ENCODE assay signal across 20 cellular contexts in genomic region chr3:36678216-36679013, GRCh38.
A peak's percentile ranks its signal among the peaks of the same experiment; 100 is the strongest.
DNase-seq lines count a peak whose midpoint lies in the region; ATAC-seq and TF ChIP-seq lines count a peak whose summit lies in the region.
"Had no signal": no experiment of that assay in that cellular context is flagged by ENCODE, and none has a peak within 500 bp of the region (broad histone marks: within the 10 kb centered on the region; RNA-seq: fewer than 3 reads in every experiment).

No MANE protein-coding gene starts in this region.

- H3K27ac Mint-ChIP-seq in CD8-positive, alpha-beta T cell, result no peak overlapping the region
- no peak overlapping the region for H3K27ac Mint-ChIP-seq in GM23338
- H3K27ac Mint-ChIP-seq: activated CD4-positive, alpha-beta T cell treated with anti-CD3 and anti-CD28 coated beads, Interleukin-2, amount 10 ng/mL, durations not matched to agents 7 days and 5 days; activated naive CD4-positive, alpha-beta T cell treated with anti-CD3 and anti-CD28 coated beads, Interleukin-2, amount 10 ng/mL, durations not matched to agents 7 days and 5 days; brain had no signal

- intact Hi-C loops in PC-3 (cut with micrococcal nuclease), result loop anchor here (1.0 to 2.0 kb wide), 2 partner anchors 22 to 30 kb away; no protein-coding TSS in a partner anchor
- intact Hi-C loops in CD8-positive, alpha-beta T cell (cut with DNase I, micrococcal nuclease), result no loop called here

- H3K36me3 ChIP-seq in PC-3 (ENCODE audit: low read depth, low read length) (peaks cover 6% of the 10 kb centered on the region; the same call in 1 of the 2 replicates), osteoblast (ENCODE audit: insufficient read depth, low read length) (no peaks in the 10 kb centered on the region), GM23338 (ENCODE audit: insufficient read depth) (no peaks in the 10 kb centered on the region)
- H3K36me3 ChIP-seq in CD8-positive, alpha-beta T cell (ENCODE audit: insufficient read depth, low read length), result no peaks in the 10 kb centered on the region
- H3K36me3 ChIP-seq: esophagus squamous epithelium, MG63, thoracic aorta had no signal

- H3K79me2 ChIP-seq in PC-3 (ENCODE audit: low read length), result no peaks in the 10 kb centered on the region
- no peaks in the 10 kb centered on the region for H3K79me2 ChIP-seq in osteoblast (ENCODE audit: insufficient read depth, low read length)
- H3K79me2 ChIP-seq in GM23338 (replicated peaks; ENCODE audit: insufficient read depth), result no peaks in the 10 kb centered on the region

- no peak overlapping the region for H3K4me3 Mint-ChIP-seq in CD8-positive, alpha-beta T cell
- no peak overlapping the region for H3K4me3 Mint-ChIP-seq in GM23338
- H3K4me3 Mint-ChIP-seq: activated CD4-positive, alpha-beta T cell treated with anti-CD3 and anti-CD28 coated beads, Interleukin-2, amount 10 ng/mL, durations not matched to agents 7 days and 5 days; activated naive CD4-positive, alpha-beta T cell treated with anti-CD3 and anti-CD28 coated beads, Interleukin-2, amount 10 ng/mL, durations not matched to agents 7 days and 5 days; brain had no signal

- CTCF ChIA-PET in PC-3 (lab: Charles Lee), result no interaction called here
- CTCF ChIA-PET in CD8-positive, alpha-beta T cell (lab: Charles Lee), result no interaction called here

- H2AFZ ChIP-seq in PC-3 (ENCODE audit: low read length) (no peak overlapping the region), osteoblast (ENCODE audit: low read length) (no peak overlapping the region), GM23338 (no peak overlapping the region)

- BruUV-seq in PC-3 (replicated peaks; lab: Mats Ljungman, UMichigan), result no TSS peak

- POLR2A ChIA-PET in PC-3 (lab: Charles Lee; ENCODE audit: unreplicated experiment), result interaction anchor here (0.6 kb wide), 1 partner anchor 722 kb away, joined by 3 read pairs; no protein-coding TSS in a partner anchor
- POLR2A ChIA-PET in CD8-positive, alpha-beta T cell (lab: Charles Lee), result no interaction called here

- TF ChIP-seq CTCF in PC-3 (conservative IDR thresholded peaks at IDR 0.05; ENCODE audit: low read depth, low read length), result no peak
- no peak for TF ChIP-seq CTCF in choroid plexus epithelial cell (conservative IDR thresholded peaks at IDR 0.05; ENCODE audit: low read depth, low read length)
- TF ChIP-seq CTCF in osteoblast (IDR thresholded peaks at IDR 0.05; ENCODE audit: extremely low read depth, low read depth, low read length), result no peak
- no peak for TF ChIP-seq CTCF in CD8-positive, alpha-beta T cell (IDR thresholded peaks at IDR 0.05)
- TF ChIP-seq CTCF in GM23338 (conservative IDR thresholded peaks at IDR 0.05; ENCODE audit: low read depth in 2 of 2), result no peak

- H3K4me2 ChIP-seq in PC-3 (ENCODE audit: low read length) (peak overlapping the region; percentile 52; the same call in 1 of the 2 replicates), osteoblast (ENCODE audit: insufficient read depth, low read length) (peak overlapping the region; percentile 52), GM23338 (no peak overlapping the region)

- peaks cover 9% of the 10 kb centered on the region; the same call in 1 of the 2 replicates for H3K9me3 ChIP-seq in PC-3 (ENCODE audit: low read length)
- peaks cover 3% of the 10 kb centered on the region for H3K9me3 ChIP-seq in osteoblast (ENCODE audit: low read depth, low read length)
- H3K9me3 ChIP-seq in CD8-positive, alpha-beta T cell (ENCODE audit: low read length), result peaks cover 9% of the 10 kb centered on the region

- H3K9me2 ChIP-seq in PC-3 (replicated peaks; ENCODE audit: low read length) (no peaks in the 10 kb centered on the region), GM23338 (ENCODE audit: insufficient read depth) (0 out of 2 replicates have a peak, but pooled peaks cover 4% of the 10 kb centered on the region)

- H4K20me1 ChIP-seq in PC-3 (ENCODE audit: low read length) (no peaks in the 10 kb centered on the region), osteoblast (ENCODE audit: insufficient read depth, low read length) (no peaks in the 10 kb centered on the region), GM23338 (replicated peaks; ENCODE audit: insufficient read depth) (no peaks in the 10 kb centered on the region)

- H3K4me1 ChIP-seq in PC-3 (ENCODE audit: insufficient read depth, low read length) (peaks cover 29% of the 10 kb centered on the region), osteoblast (ENCODE audit: insufficient read depth, low read length) (peaks cover 31% of the 10 kb centered on the region), GM23338 (ENCODE audit: insufficient read depth) (no peaks in the 10 kb centered on the region)
- H3K4me1 ChIP-seq in CD8-positive, alpha-beta T cell (ENCODE audit: insufficient read depth, low read length), result no peaks in the 10 kb centered on the region
- H3K4me1 ChIP-seq: esophagus squamous epithelium had no signal

- H3K27me3 ChIP-seq in PC-3 (ENCODE audit: low read length), result no peaks in the 10 kb centered on the region
- H3K27me3 ChIP-seq in osteoblast (ENCODE audit: insufficient read depth, low read length), result no peaks in the 10 kb centered on the region
- H3K27me3 ChIP-seq in CD8-positive, alpha-beta T cell (ENCODE audit: insufficient read depth, low read length), result no peaks in the 10 kb centered on the region
- H3K27me3 ChIP-seq in GM23338 (ENCODE audit: insufficient read depth), result no peaks in the 10 kb centered on the region
- H3K27me3 ChIP-seq: esophagus squamous epithelium, MG63 had no signal

- H3K4me3 ChIP-seq in PC-3 (ENCODE audit: low read length) (peak overlapping the region; percentile 19; the same call in 1 of the 2 replicates), choroid plexus epithelial cell (ENCODE audit: low read depth, low read length) (no peak overlapping the region), osteoblast (ENCODE audit: insufficient read depth, low read length) (no peak overlapping the region), GM23338 (no peak overlapping the region)
- H3K4me3 ChIP-seq in CD8-positive, alpha-beta T cell (ENCODE audit: low read depth, low read length), result no peak overlapping the region
- H3K4me3 ChIP-seq: esophagus squamous epithelium, MG63, mucosa of descending colon, thoracic aorta had no signal

- H3K9me3 Mint-ChIP-seq in CD8-positive, alpha-beta T cell, result peaks cover 37% of the 10 kb centered on the region
- H3K9me3 Mint-ChIP-seq in GM23338, result peaks cover 27% of the 10 kb centered on the region

- H3F3A ChIP-seq in PC-3 (ENCODE audit: low read length, unreplicated experiment) (peaks cover 11% of the 10 kb centered on the region), GM23338 (replicated peaks; ENCODE audit: low read depth) (no peaks in the 10 kb centered on the region)

- peaks cover 3% of the 10 kb centered on the region for H3K36me3 Mint-ChIP-seq in CD8-positive, alpha-beta T cell
- peaks cover 17% of the 10 kb centered on the region for H3K36me3 Mint-ChIP-seq in GM23338 (ENCODE audit: low read depth)
- H3K36me3 Mint-ChIP-seq: activated naive CD4-positive, alpha-beta T cell treated with anti-CD3 and anti-CD28 coated beads, Interleukin-2, amount 10 ng/mL, durations not matched to agents 7 days and 5 days; brain had no signal

- ATAC-seq in PC-3 (peak; percentile 18), HG03095 (IDR thresholded peaks at IDR 0.05; ENCODE audit: unreplicated experiment) (no peak), GM23338 (no peak)
- no peak for ATAC-seq in CD8-positive, alpha-beta T cell
- ATAC-seq: left colon, mucosa of descending colon had no signal

- H3K4me1 Mint-ChIP-seq in CD8-positive, alpha-beta T cell (ENCODE audit: low read depth), result no peaks in the 10 kb centered on the region
- H3K4me1 Mint-ChIP-seq in GM23338, result peaks cover 9% of the 10 kb centered on the region; the same call in 2 of the 3 replicates
- H3K4me1 Mint-ChIP-seq: activated CD4-positive, alpha-beta T cell treated with anti-CD3 and anti-CD28 coated beads, Interleukin-2, amount 10 ng/mL, durations not matched to agents 7 days and 5 days; activated naive CD4-positive, alpha-beta T cell treated with anti-CD3 and anti-CD28 coated beads, Interleukin-2, amount 10 ng/mL, durations not matched to agents 7 days and 5 days; brain had no signal

- H3K27me3 Mint-ChIP-seq in CD8-positive, alpha-beta T cell (ENCODE audit: low read depth), result peaks cover 5% of the 10 kb centered on the region
- H3K27me3 Mint-ChIP-seq in GM23338 (ENCODE audit: insufficient read depth, low read depth, poor library complexity), result peaks cover 2% of the 10 kb centered on the region
- H3K27me3 Mint-ChIP-seq: activated naive CD4-positive, alpha-beta T cell treated with anti-CD3 and anti-CD28 coated beads, Interleukin-2, amount 10 ng/mL, durations not matched to agents 7 days and 5 days; brain had no signal

- H3K9ac ChIP-seq in PC-3 (ENCODE audit: low read length), result peak overlapping the region; percentile 19; the same call in 1 of the 2 replicates

- H3K27ac ChIP-seq in PC-3 (ENCODE audit: low read length) (peak overlapping the region; percentile 76), osteoblast (ENCODE audit: low read depth, low read length) (peak overlapping the region; percentile 92), GM23338 (ENCODE audit: low read depth) (no peak overlapping the region)
- no peak overlapping the region for H3K27ac ChIP-seq in CD8-positive, alpha-beta T cell (ENCODE audit: low read depth, low read length)
- H3K27ac ChIP-seq: C4-2B, esophagus squamous epithelium, thoracic aorta had no signal

- peak; percentile 86 for DNase-seq in ELR (ENCODE audit: low read depth)
- DNase-seq in PC-3, result peak; percentile 75
- DNase-seq in choroid plexus epithelial cell (ENCODE audit: low read depth), result peak; percentile 55
- no peak for DNase-seq in osteoblast (ENCODE audit: insufficient read length, low spot score, missing footprints)
- DNase-seq in CD8-positive, alpha-beta T cell, result no peak
- no peak for DNase-seq in SKM-1 (lab: John Stamatoyannopoulos, UW; ENCODE audit: unreplicated experiment)
- DNase-seq in GM23338 (ENCODE audit: low spot score), result no peak
- DNase-seq: activated CD4-positive, alpha-beta T cell treated with anti-CD3 and anti-CD28 coated beads, Interleukin-2, amount 10 ng/mL, durations not matched to agents 7 days and 5 days; activated naive CD4-positive, alpha-beta T cell treated with anti-CD3 and anti-CD28 coated beads, Interleukin-2, amount 10 ng/mL, durations not matched to agents 7 days and 5 days; esophagus squamous epithelium; hypothalamus; left colon; MG63; mucosa of descending colon; NCI-H1694; NCI-H2227 treated with DMSO at 0.1 percent for 48 hours had no signal

TF ChIP-seq in GM23338, 12 proteins besides CTCF, POLR2A, EP300 and RAD21 (continues in another document):
- TF ChIP-seq POLR2AphosphoS5 (IDR thresholded peaks at IDR 0.05; ENCODE audit: low read depth) (no peak), STAT1 (IDR thresholded peaks at IDR 0.05; ENCODE audit: unreplicated experiment) (no peak)

Comparison
In these comparisons a context has a peak if more than half of its experiments do, and no peak if none do; other contexts are left out.
1. DNase-seq: peak in ELR (single experiment), PC-3 (single experiment) and choroid plexus epithelial cell (single experiment); none in osteoblast (single experiment), CD8-positive, alpha-beta T cell (0 of 7), SKM-1 (single experiment) and GM23338 (single experiment).
2. H3K27ac ChIP-seq: peak in PC-3 (single experiment) and osteoblast (single experiment); none in CD8-positive, alpha-beta T cell (single experiment) and GM23338 (single experiment).